In genomic region chr2:140880573-140880972, GRCh38 we compare ENCODE assay signal across 12 cellular contexts.
"Had no signal": no experiment of that assay in that cellular context is flagged by ENCODE, and none has a peak within 500 bp of the region (broad histone marks: within the 10 kb centered on the region; RNA-seq: fewer than 3 reads in every experiment).

No MANE protein-coding gene starts in this region.

- H3K4me1 ChIP-seq: tibial artery had no signal

- H3K36me3 ChIP-seq: cardiac muscle cell, tibial artery had no signal

- H3K36me3 Mint-ChIP-seq: stimulated activated naive B cell treated with anti-CD40 and anti-IgM and Interleukin-4, amounts not matched to agents 10 μg/mL and 1 μg/mL and 100 μg/mL, for 72 hours had no signal

- H3K27me3 ChIP-seq: cardiac muscle cell, tibial artery had no signal

- H3K4me3 ChIP-seq: cardiac muscle cell, tibial artery had no signal

- H3K27me3 Mint-ChIP-seq: stimulated activated naive B cell treated with anti-CD40 and anti-IgM and Interleukin-4, amounts not matched to agents 10 μg/mL and 1 μg/mL and 100 μg/mL, for 72 hours had no signal

- H3K4me3 Mint-ChIP-seq: activated T-helper 1 cell treated with anti-CD3 and anti-CD28 coated beads, Interleukin-12 subunit alpha, Interleukin-12 subunit beta, Interleukin-2, Interleukin-4 antibody, amounts not matched to agents 30 ng/mL and 10 ng/mL and 1 ng/mL, durations not matched to agents 14 hours and 24 hours and 36 hours; nephron progenitor cell; stimulated activated naive B cell treated with anti-CD40 and anti-IgM and Interleukin-4, amounts not matched to agents 10 μg/mL and 1 μg/mL and 100 μg/mL, for 72 hours had no signal

- H3K4me1 Mint-ChIP-seq: stimulated activated naive B cell treated with anti-CD40 and anti-IgM and Interleukin-4, amounts not matched to agents 10 μg/mL and 1 μg/mL and 100 μg/mL, for 72 hours had no signal

- H3K27ac Mint-ChIP-seq: activated T-helper 1 cell treated with anti-CD3 and anti-CD28 coated beads, Interleukin-12 subunit alpha, Interleukin-12 subunit beta, Interleukin-2, Interleukin-4 antibody, amounts not matched to agents 30 ng/mL and 10 ng/mL and 1 ng/mL, durations not matched to agents 14 hours and 24 hours and 36 hours; nephron progenitor cell; stimulated activated naive B cell treated with anti-CD40 and anti-IgM and Interleukin-4, amounts not matched to agents 10 μg/mL and 1 μg/mL and 100 μg/mL, for 72 hours had no signal

- H3K9me3 ChIP-seq: tibial artery had no signal

- ATAC-seq: activated CD4-positive, CD25-positive, alpha-beta regulatory T cell treated with anti-CD3 and anti-CD28 coated beads, Interleukin-2, amount 50 U/mL, for 24 hours; stimulated activated naive B cell treated with anti-CD40 and anti-IgM and Interleukin-4, amounts not matched to agents 10 μg/mL and 1 μg/mL and 100 μg/mL, for 72 hours had no signal

- DNase-seq: activated naive CD4-positive, alpha-beta T cell; aorta; head of caudate nucleus; nephron progenitor cell; occipital lobe; stimulated activated CD4-positive, alpha-beta T cell treated with anti-CD3 and anti-CD28 coated beads, Interleukin-4, amount 100 ng/mL, for 1 hour; stimulated activated naive B cell treated with anti-CD40 and anti-IgM and Interleukin-4, amounts not matched to agents 10 μg/mL and 1 μg/mL and 100 μg/mL, for 72 hours; T-helper 9 cell; tibial artery had no signal

- H3K27ac ChIP-seq: cardiac muscle cell, tibial artery had no signal
